7 cellular contexts compared by ENCODE assay signal in genomic region chr7:191105-192034, GRCh38. TPM values are rescaled to one million over a fixed set of nuclear protein-coding genes. Genes with fewer than 3 reads are reported as not detected.
DNase-seq lines count a peak whose midpoint lies in the region; ATAC-seq and TF ChIP-seq lines count a peak whose summit lies in the region.

No MANE protein-coding gene starts in this region.

- ATAC-seq in stimulated activated naive CD8-positive, alpha-beta T cell treated with anti-CD3 and anti-CD28 coated beads, Interleukin-15, amount 100 ng/mL, for 72 hours: peak; percentile 25
- ATAC-seq in GM19395 (IDR thresholded peaks at IDR 0.05; ENCODE audit: unreplicated experiment): no peak
- no peak for ATAC-seq in HG02798 (IDR thresholded peaks at IDR 0.05; ENCODE audit: poor library complexity, unreplicated experiment)

- H3K4me1 Mint-ChIP-seq in stimulated activated naive CD8-positive, alpha-beta T cell treated with anti-CD3 and anti-CD28 coated beads, Interleukin-15, amount 100 ng/mL, for 72 hours: peaks cover 5% of the 10 kb centered on the region

- no peak for TF ChIP-seq CTCF in kidney epithelial cell (IDR thresholded peaks at IDR 0.05; ENCODE audit: insufficient read depth, low read length, poor library complexity, severe bottlenecking)

- H3K36me3 ChIP-seq in kidney epithelial cell (ENCODE audit: control insufficient read depth, insufficient read depth, low read length): peaks cover 1% of the 10 kb centered on the region

- H3K4me3 Mint-ChIP-seq in stimulated activated naive CD8-positive, alpha-beta T cell treated with anti-CD3 and anti-CD28 coated beads, Interleukin-15, amount 100 ng/mL, for 72 hours: peak overlapping the region; percentile 56 to 67

- peak overlapping the region; percentile 59 for H3K4me3 ChIP-seq in kidney epithelial cell (ENCODE audit: low read depth, low read length)

- H3K27me3 ChIP-seq in kidney epithelial cell (ENCODE audit: control insufficient read depth, insufficient read depth, low read length): no peaks in the 10 kb centered on the region

- H3K27ac ChIP-seq in caudate nucleus (ENCODE audit: low read depth, low read length): peak overlapping the region; percentile 80

- H3K27ac Mint-ChIP-seq in stimulated activated naive CD8-positive, alpha-beta T cell treated with anti-CD3 and anti-CD28 coated beads, Interleukin-15, amount 100 ng/mL, for 72 hours: no peak overlapping the region

- peak; percentile 67 for DNase-seq in GM04504 (ENCODE audit: low read depth)
- DNase-seq in NCI-H2196 treated with DMSO at 0.1 percent for 48 hours (lab: John Stamatoyannopoulos, UW; ENCODE audit: unreplicated experiment): peak; percentile 35
- DNase-seq in caudate nucleus (lab: John Stamatoyannopoulos, UW): peak in 25 of 61 donors; percentile 18 to 83 (median 62)
- peak; percentile 60 for DNase-seq in kidney epithelial cell (ENCODE audit: low read depth)
- DNase-seq in stimulated activated naive CD8-positive, alpha-beta T cell treated with anti-CD3 and anti-CD28 coated beads, Interleukin-15, amount 100 ng/mL, for 72 hours: no peak

- peaks cover 40% of the 10 kb centered on the region for H3K27me3 Mint-ChIP-seq in stimulated activated naive CD8-positive, alpha-beta T cell treated with anti-CD3 and anti-CD28 coated beads, Interleukin-15, amount 100 ng/mL, for 72 hours

- H3K9me3 Mint-ChIP-seq in stimulated activated naive CD8-positive, alpha-beta T cell treated with anti-CD3 and anti-CD28 coated beads, Interleukin-15, amount 100 ng/mL, for 72 hours: no peaks in the 10 kb centered on the region

RNA-seq across cellular contexts. Expression of gene FAM20C, which starts 1.0 kb away (rescaled TPM):
- 39.1 and 43.3 TPM in 2 replicates for total RNA-seq in kidney epithelial cell

Comparison
In these comparisons a context has a peak if more than half of its experiments do, and no peak if none do; other contexts are left out.
1. DNase-seq: peak in GM04504 (single experiment), NCI-H2196 treated with DMSO at 0.1 percent for 48 hours (single experiment) and kidney epithelial cell (single experiment); none in stimulated activated naive CD8-positive, alpha-beta T cell treated with anti-CD3 and anti-CD28 coated beads, Interleukin-15, amount 100 ng/mL, for 72 hours (0 of 2).